14 cellular contexts compared by ENCODE assay signal in genomic region chr4:140085924-140086323, GRCh38.
DNase-seq lines count a peak whose midpoint lies in the region; ATAC-seq and TF ChIP-seq lines count a peak whose summit lies in the region.
"Had no signal": no experiment of that assay in that cellular context is flagged by ENCODE, and none has a peak within 500 bp of the region (broad histone marks: within the 10 kb centered on the region; RNA-seq: fewer than 3 reads in every experiment).

No MANE protein-coding gene starts in this region.

- no peak overlapping the region for H2AFZ ChIP-seq in GM23338

- H3K27me3 Mint-ChIP-seq in GM23338 (ENCODE audit: insufficient read depth, low read depth, poor library complexity): peaks cover 2% of the 10 kb centered on the region
- no peaks in the 10 kb centered on the region for H3K27me3 Mint-ChIP-seq in mesothelial cell of epicardium (ENCODE audit: low read depth)
- peaks cover 8% of the 10 kb centered on the region for H3K27me3 Mint-ChIP-seq in glutamatergic neuron (ENCODE audit: unreplicated experiment)

- H3K27me3 ChIP-seq in GM23338 (ENCODE audit: insufficient read depth) (no peaks in the 10 kb centered on the region), ascending aorta (no peaks in the 10 kb centered on the region), stomach smooth muscle (ENCODE audit: control insufficient read depth in 1 of 2, insufficient read depth in 2 of 2, low read length in 2 of 2) (no peaks in the 10 kb centered on the region)

- ATAC-seq in GM23338: no peak
- ATAC-seq: K562 had no signal

- H3K9me3 Mint-ChIP-seq in GM23338 (no peaks in the 10 kb centered on the region), mesothelial cell of epicardium (no peaks in the 10 kb centered on the region), glutamatergic neuron (ENCODE audit: unreplicated experiment) (peaks cover 3% of the 10 kb centered on the region)
- H3K9me3 Mint-ChIP-seq: CD4-positive, CD25-positive, alpha-beta regulatory T cell had no signal

- H3K27ac ChIP-seq in GM23338 (ENCODE audit: low read depth): 0 out of 2 replicates have a peak overlapping the region, but pooled peaks have one; percentile 46
- peak overlapping the region; percentile 65 to 66 for H3K27ac ChIP-seq in ascending aorta
- peak overlapping the region; percentile 33 for H3K27ac ChIP-seq in stomach smooth muscle (ENCODE audit: low read length)

- no peak overlapping the region for H3K4me3 Mint-ChIP-seq in GM23338
- no peak overlapping the region for H3K4me3 Mint-ChIP-seq in mesothelial cell of epicardium
- H3K4me3 Mint-ChIP-seq in glutamatergic neuron (ENCODE audit: unreplicated experiment): no peak overlapping the region
- H3K4me3 Mint-ChIP-seq: CD4-positive, CD25-positive, alpha-beta regulatory T cell had no signal

- no peak overlapping the region for H3K27ac Mint-ChIP-seq in GM23338
- H3K27ac Mint-ChIP-seq in mesothelial cell of epicardium: peak overlapping the region; percentile 54
- no peak overlapping the region for H3K27ac Mint-ChIP-seq in glutamatergic neuron (ENCODE audit: unreplicated experiment)
- H3K27ac Mint-ChIP-seq: CD4-positive, CD25-positive, alpha-beta regulatory T cell had no signal

- H4K20me1 ChIP-seq in GM23338 (replicated peaks; ENCODE audit: insufficient read depth): no peaks in the 10 kb centered on the region

- H3K4me1 ChIP-seq in GM23338 (ENCODE audit: insufficient read depth) (peaks cover 37% of the 10 kb centered on the region), ascending aorta (peaks cover 0 to 23% of the 10 kb centered on the region in 2 donors), stomach smooth muscle (ENCODE audit: control insufficient read depth, insufficient read depth, low read length) (peaks cover 23% of the 10 kb centered on the region)

- no peaks in the 10 kb centered on the region for H3K9me2 ChIP-seq in GM23338 (ENCODE audit: insufficient read depth)

- H3K4me1 Mint-ChIP-seq in GM23338 (peaks cover 52% of the 10 kb centered on the region), mesothelial cell of epicardium (peaks cover 57% of the 10 kb centered on the region), glutamatergic neuron (ENCODE audit: low read depth, unreplicated experiment) (peaks cover 40% of the 10 kb centered on the region)

- no peak overlapping the region for H3K4me2 ChIP-seq in GM23338

- no peaks in the 10 kb centered on the region for H3K36me3 ChIP-seq in GM23338 (ENCODE audit: insufficient read depth)
- H3K36me3 ChIP-seq in ascending aorta: no peaks in the 10 kb centered on the region
- no peaks in the 10 kb centered on the region for H3K36me3 ChIP-seq in stomach smooth muscle (ENCODE audit: control insufficient read depth in 2 of 2, insufficient read depth in 2 of 2, low read length in 2 of 2)

- H3K9ac ChIP-seq in stomach smooth muscle (ENCODE audit: low read length in 2 of 2): no peak overlapping the region

- H3K4me3 ChIP-seq in GM23338 (no peak overlapping the region), ascending aorta (peak overlapping the region in 1 of 2 donors; percentile 43), stomach smooth muscle (ENCODE audit: low read length in 2 of 2) (no peak overlapping the region)
- H3K4me3 ChIP-seq: K562 had no signal

- DNase-seq in GM23338 (ENCODE audit: low spot score): no peak
- DNase-seq in ascending aorta (ENCODE audit: low spot score in 2 of 2): no peak
- DNase-seq in mesothelial cell of epicardium (ENCODE audit: low spot score in 2 of 2, unreplicated experiment in 2 of 2): no peak
- DNase-seq in kidney tubule cell (ENCODE audit: low spot score): no peak
- DNase-seq in glutamatergic neuron: no peak
- DNase-seq in central memory CD4-positive, alpha-beta T cell: no peak
- no peak for DNase-seq in activated CD4-positive, alpha-beta T cell treated with anti-CD3 and anti-CD28 coated beads, Interleukin-2, amount 50 U/mL, for 48 hours
- DNase-seq: AML-193; CD4-positive, CD25-positive, alpha-beta regulatory T cell; DMS79; NCI-H1048; NCI-H1694 treated with DMSO at 0.1 percent for 48 hours had no signal

- H3F3A ChIP-seq in GM23338 (replicated peaks; ENCODE audit: low read depth): no peaks in the 10 kb centered on the region

- no peaks in the 10 kb centered on the region for H3K79me2 ChIP-seq in GM23338 (replicated peaks; ENCODE audit: insufficient read depth)

- intact Hi-C loops in ascending aorta (cut with DNase I): loop anchor here (5.0 kb wide), 1 partner anchor 66 kb away; the partner anchor contains the start of gene MAML3

- TF ChIP-seq CTCF in GM23338 (conservative IDR thresholded peaks at IDR 0.05; ENCODE audit: low read depth in 2 of 2): no peak
- TF ChIP-seq CTCF in ascending aorta (IDR thresholded peaks at IDR 0.05): no peak
- no peak for TF ChIP-seq CTCF in mesothelial cell of epicardium (IDR thresholded peaks at IDR 0.05; ENCODE audit: unreplicated experiment)
- no peak for TF ChIP-seq CTCF in glutamatergic neuron (IDR thresholded peaks at IDR 0.05; ENCODE audit: partially characterized antibody, unreplicated experiment)

- H3K36me3 Mint-ChIP-seq in GM23338 (ENCODE audit: low read depth) (no peaks in the 10 kb centered on the region), mesothelial cell of epicardium (peaks cover 4% of the 10 kb centered on the region), glutamatergic neuron (ENCODE audit: unreplicated experiment) (no peaks in the 10 kb centered on the region)

- no peaks in the 10 kb centered on the region for H3K9me3 ChIP-seq in ascending aorta
- H3K9me3 ChIP-seq in stomach smooth muscle (ENCODE audit: control insufficient read depth in 2 of 2, low read length in 2 of 2): no peaks in the 10 kb centered on the region

TF ChIP-seq in GM23338, 12 proteins besides CTCF, POLR2A, EP300 and RAD21 (continues in another document):
- TF ChIP-seq NANOG (IDR thresholded peaks at IDR 0.05; ENCODE audit: borderline replicate concordance) (no peak), ETS1 (IDR thresholded peaks at IDR 0.05) (no peak), EZH2 (IDR thresholded peaks at IDR 0.05; ENCODE audit: low read depth, unreplicated experiment) (no peak), JUNB (IDR thresholded peaks at IDR 0.05; ENCODE audit: unreplicated experiment) (no peak), REST (IDR thresholded peaks at IDR 0.05; ENCODE audit: unreplicated experiment) (no peak), ZNF331 (CRISPR knock-in tag; IDR thresholded peaks at IDR 0.05; ENCODE audit: low read depth) (no peak), STAT1 (IDR thresholded peaks at IDR 0.05; ENCODE audit: unreplicated experiment) (no peak)
